22 cellular contexts compared by ENCODE assay signal in the genomic region with DNA sequence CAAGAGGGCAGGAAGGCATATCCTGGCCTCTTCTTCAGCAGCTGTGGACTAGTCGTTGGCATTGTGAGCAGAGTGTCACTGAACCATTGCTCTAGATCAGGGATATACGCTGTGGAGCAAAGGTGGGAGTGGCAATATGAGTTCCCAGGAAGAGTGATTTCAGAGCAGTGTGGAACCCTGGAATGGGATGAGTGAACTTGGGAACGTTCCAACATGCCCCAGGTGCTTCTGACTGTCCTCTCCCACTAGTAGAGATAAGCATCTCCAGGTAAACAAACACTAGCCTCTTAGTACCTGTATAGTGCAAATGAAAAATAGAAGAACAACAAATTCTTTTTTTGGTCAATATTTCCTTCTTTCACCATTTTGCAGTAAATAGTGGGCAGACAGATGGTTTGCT.
DNase-seq lines count a peak whose midpoint lies in the region; ATAC-seq and TF ChIP-seq lines count a peak whose summit lies in the region.
"Had no signal": no experiment of that assay in that cellular context is flagged by ENCODE, and none has a peak within 500 bp of the region (broad histone marks: within the 10 kb centered on the region; RNA-seq: fewer than 3 reads in every experiment).

No MANE protein-coding gene starts in this region.

- no peak overlapping the region for H2AK5ac ChIP-seq in neuronal stem cell (ENCODE audit: low read depth, low read length)

- H3K14ac ChIP-seq in neuronal stem cell (ENCODE audit: low read length), result no peak overlapping the region

- H3K79me1 ChIP-seq in neuronal stem cell (ENCODE audit: low read depth, low read length), result no peaks in the 10 kb centered on the region

- H4K91ac ChIP-seq in neuronal stem cell (ENCODE audit: low read depth, low read length, poor library complexity), result no peak overlapping the region

- H3F3A ChIP-seq in PC-3 (ENCODE audit: low read length, unreplicated experiment), result no peaks in the 10 kb centered on the region

- H3K36me3 ChIP-seq in PC-3 (ENCODE audit: low read depth, low read length) (no peaks in the 10 kb centered on the region), neuronal stem cell (replicated peaks in 1 of 2; ENCODE audit: control insufficient read depth in 2 of 2, insufficient read depth in 2 of 2, low read length in 2 of 2) (no peaks in the 10 kb centered on the region), OCI-LY7 (ENCODE audit: insufficient read depth, low read length) (no peaks in the 10 kb centered on the region)
- H3K36me3 ChIP-seq: SJCRH30 had no signal

- peak; percentile 0 for DNase-seq in NCI-H345 (lab: John Stamatoyannopoulos, UW)
- DNase-seq in NCI-H345 treated with DMSO at 0.1 percent for 48 hours (lab: John Stamatoyannopoulos, UW; ENCODE audit: unreplicated experiment), result no peak
- DNase-seq in LNCaP clone FGC (ENCODE audit: low read depth), result peak; percentile 44
- DNase-seq in PC-3, result peak; percentile 74
- no peak for DNase-seq in neuronal stem cell (ENCODE audit: low spot score)
- no peak for DNase-seq in OCI-LY7 (ENCODE audit: low spot score)
- DNase-seq: DND-41, H7, IMR-90, MV-4-11, NCI-H1417, NCI-H1694 treated with DMSO at 0.1 percent for 48 hours, NCI-H2107, NCI-H446, NCI-H774, PC-9, SJCRH30, T-cell had no signal

- H2AFZ ChIP-seq in PC-3 (ENCODE audit: low read length), result no peak overlapping the region
- H2AFZ ChIP-seq in neuronal stem cell (ENCODE audit: low read length), result no peak overlapping the region
- no peak overlapping the region for H2AFZ ChIP-seq in OCI-LY7 (ENCODE audit: low read length)
- H2AFZ ChIP-seq: PC-9 had no signal

- no peak overlapping the region for H3K4me3 ChIP-seq in LNCaP clone FGC (ENCODE audit: low read depth, low read length)
- no peak overlapping the region for H3K4me3 ChIP-seq in PC-3 (ENCODE audit: low read length)
- peak overlapping the region in 1 of 2 donors; percentile 49 for H3K4me3 ChIP-seq in neuronal stem cell (ENCODE audit: low read length in 2 of 2)
- no peak overlapping the region for H3K4me3 ChIP-seq in OCI-LY7 (ENCODE audit: low read depth, low read length, poor library complexity, severe bottlenecking)
- H3K4me3 ChIP-seq: GM12878, PC-9, SJCRH30 had no signal

- no peak overlapping the region for H3K18ac ChIP-seq in neuronal stem cell (ENCODE audit: low read length)

- H3K9ac ChIP-seq in PC-3 (ENCODE audit: low read length), result no peak overlapping the region
- H3K9ac ChIP-seq in neuronal stem cell (ENCODE audit: low read depth, low read length, poor library complexity), result peak overlapping the region; percentile 32
- H3K9ac ChIP-seq: KMS-11 had no signal

- no peak overlapping the region for H2BK12ac ChIP-seq in neuronal stem cell (ENCODE audit: low read length)

- H3K4me1 ChIP-seq in PC-3 (ENCODE audit: insufficient read depth, low read length) (peaks cover 13% of the 10 kb centered on the region), neuronal stem cell (ENCODE audit: control insufficient read depth in 2 of 2, insufficient read depth in 1 of 2, low read depth in 1 of 2, low read length in 2 of 2) (peaks cover 0 to 2% of the 10 kb centered on the region in 2 donors), OCI-LY7 (ENCODE audit: insufficient read depth, low read length, poor library complexity, severe bottlenecking) (no peaks in the 10 kb centered on the region)
- H3K4me1 ChIP-seq: SJCRH30 had no signal

- H4K20me1 ChIP-seq in PC-3 (ENCODE audit: low read length) (no peaks in the 10 kb centered on the region), OCI-LY7 (ENCODE audit: insufficient read depth, low read length) (no peaks in the 10 kb centered on the region)

- ATAC-seq in PC-3 (peak; percentile 15; the same call in 1 of the 2 replicates), GM18868 (IDR thresholded peaks at IDR 0.05; ENCODE audit: unreplicated experiment) (no peak)
- ATAC-seq: GM12878, T-cell had no signal

- intact Hi-C loops in PC-3 (cut with micrococcal nuclease), result no loop called here
- intact Hi-C loops in OCI-LY7 (cut with micrococcal nuclease; ENCODE audit: unreplicated experiment), result no loop called here

- H3K9me2 ChIP-seq in PC-3 (replicated peaks; ENCODE audit: low read length) (no peaks in the 10 kb centered on the region), OCI-LY7 (ENCODE audit: insufficient read depth, low read length) (no peaks in the 10 kb centered on the region)

- H2BK5ac ChIP-seq in neuronal stem cell (ENCODE audit: low read length), result no peak overlapping the region

- no CpG with 5 or more reads among the region's 3 CpGs for WGBS in neuronal stem cell (ENCODE audit: extremely low coverage in 2 of 2, insufficient read length in 2 of 2, insufficient replicate concordance in 1 of 2), 2 donors

- H3K9me3 ChIP-seq in PC-3 (ENCODE audit: low read length) (no peaks in the 10 kb centered on the region), neuronal stem cell (replicated peaks in 1 of 2; ENCODE audit: control insufficient read depth in 2 of 2, insufficient read depth in 1 of 2, low read depth in 1 of 2, low read length in 2 of 2) (peaks cover 0 to 3% of the 10 kb centered on the region in 2 donors), OCI-LY7 (ENCODE audit: low read length) (no peaks in the 10 kb centered on the region)
- H3K9me3 ChIP-seq: SJCRH30 had no signal

- peak overlapping the region; percentile 45 for H4K8ac ChIP-seq in neuronal stem cell (ENCODE audit: low read depth, low read length)

- H3K27ac ChIP-seq in PC-3 (ENCODE audit: low read length) (no peak overlapping the region), neuronal stem cell (replicated peaks; ENCODE audit: low read length) (no peak overlapping the region), OCI-LY7 (ENCODE audit: low read depth, low read length, poor library complexity, severe bottlenecking) (no peak overlapping the region)
- H3K27ac ChIP-seq: C4-2B, KMS-11, PC-9, SJCRH30 had no signal

- CTCF ChIA-PET in PC-3 (lab: Charles Lee), result no interaction called here
- CTCF ChIA-PET in OCI-LY7 (lab: Charles Lee; ENCODE audit: unreplicated experiment), result no interaction called here

- no peak overlapping the region for H2BK15ac ChIP-seq in neuronal stem cell (ENCODE audit: low read length)

- H3K4ac ChIP-seq in neuronal stem cell (ENCODE audit: low read length), result no peak overlapping the region

- H3K4me2 ChIP-seq in PC-3 (ENCODE audit: low read length) (no peak overlapping the region), neuronal stem cell (ENCODE audit: insufficient read depth, low read length, poor library complexity, severe bottlenecking) (no peak overlapping the region), OCI-LY7 (ENCODE audit: low read length) (no peak overlapping the region)
- H3K4me2 ChIP-seq: KMS-11, PC-9 had no signal

- no peak overlapping the region for H2BK120ac ChIP-seq in neuronal stem cell (ENCODE audit: low read depth, low read length)

- no peak overlapping the region for H3K23ac ChIP-seq in neuronal stem cell (ENCODE audit: low read depth, low read length, poor library complexity)

- BruUV-seq in PC-3 (replicated peaks; lab: Mats Ljungman, UMichigan) (no TSS peak), OCI-LY7 (replicated peaks; lab: Mats Ljungman, UMichigan) (no TSS peak)

- TF ChIP-seq CTCF in LNCaP clone FGC (IDR thresholded peaks at IDR 0.05; ENCODE audit: control insufficient read depth, extremely low read depth, insufficient read depth), result no peak
- no peak for TF ChIP-seq CTCF in PC-3 (conservative IDR thresholded peaks at IDR 0.05; ENCODE audit: low read depth, low read length)
- TF ChIP-seq CTCF in OCI-LY7 (conservative IDR thresholded peaks at IDR 0.05; ENCODE audit: low read length), result no peak

- POLR2A ChIA-PET in PC-3 (lab: Charles Lee; ENCODE audit: unreplicated experiment) (no interaction called here), OCI-LY7 (lab: Charles Lee) (no interaction called here)

- H3K27me3 ChIP-seq in PC-3 (ENCODE audit: low read length) (no peaks in the 10 kb centered on the region), neuronal stem cell (ENCODE audit: control insufficient read depth in 3 of 3, insufficient read depth in 3 of 3, low read depth in 1 of 3, low read length in 3 of 3) (peaks cover 0 to 22% (median 2%) of the 10 kb centered on the region in 3 experiments)
- H3K27me3 ChIP-seq: SJCRH30 had no signal

- H3K79me2 ChIP-seq in PC-3 (ENCODE audit: low read length), result no peaks in the 10 kb centered on the region
- H3K79me2 ChIP-seq in OCI-LY7 (ENCODE audit: insufficient read depth, low read depth, low read length), result no peaks in the 10 kb centered on the region

Comparison
In these comparisons a context has a peak if more than half of its experiments do, and no peak if none do; other contexts are left out.
1. DNase-seq: peak in NCI-H345 (single experiment), LNCaP clone FGC (single experiment) and PC-3 (single experiment); none in NCI-H345 treated with DMSO at 0.1 percent for 48 hours (single experiment), neuronal stem cell (single experiment) and OCI-LY7 (single experiment).